In the genomic region with DNA sequence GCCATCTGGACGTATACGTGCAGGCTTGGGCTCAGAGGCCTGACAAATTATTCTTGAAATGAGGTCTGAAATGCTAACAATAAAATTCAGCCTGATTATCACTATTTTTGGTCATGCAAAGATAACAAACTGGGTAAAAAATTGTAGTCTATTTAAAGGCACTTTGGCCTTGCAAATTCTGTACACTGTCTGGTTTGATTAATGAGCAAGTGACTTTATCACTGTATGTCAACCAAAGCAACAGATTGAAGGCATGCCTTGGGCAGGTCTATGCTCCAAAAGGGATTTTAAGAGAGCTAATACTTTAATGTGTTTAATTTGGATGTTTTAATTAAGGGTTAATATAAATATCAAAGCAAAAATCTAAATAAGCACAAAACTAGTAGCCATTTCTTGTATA, we compare ENCODE assay signal across 22 cellular contexts.
A peak's percentile ranks its signal among the peaks of the same experiment; 100 is the strongest.
DNase-seq lines count a peak whose midpoint lies in the region; FAIRE-seq and TF ChIP-seq lines count a peak whose summit lies in the region.
"Had no signal": no experiment of that assay in that cellular context is flagged by ENCODE, and none has a peak within 500 bp of the region (broad histone marks: within the 10 kb centered on the region; RNA-seq: fewer than 3 reads in every experiment).

No MANE protein-coding gene starts in this region.

- H4K8ac ChIP-seq in H1 (ENCODE audit: extremely low read depth, insufficient read depth, low read length), result no peak overlapping the region

- H3K23me2 ChIP-seq in H1 (ENCODE audit: low read depth, low read length), result no peaks in the 10 kb centered on the region

- H2BK5ac ChIP-seq in H1 (ENCODE audit: low read depth, low read length), result peak overlapping the region; percentile 3; the same call in 1 of the 2 replicates

- peak overlapping the region; percentile 63 for H3K27ac ChIP-seq in HUES48 (ENCODE audit: low read depth, low read length)
- H3K27ac ChIP-seq in H1 (ENCODE audit: low read depth, low read length), result no peak overlapping the region; the same call in 1 of the 2 replicates
- H3K27ac ChIP-seq: BLaER1 treated with 17β-estradiol and CSF1 and Interleukin-3, amounts not matched to agents 10 nM and 100 nM had no signal

- no peak overlapping the region for H2BK20ac ChIP-seq in H1 (ENCODE audit: low read length)

- H3K9me3 ChIP-seq in Caco-2 (no peaks in the 10 kb centered on the region), HUES48 (ENCODE audit: control insufficient read depth, insufficient read depth, low read length) (no peaks in the 10 kb centered on the region; the same call in 1 of the 2 replicates), H1 (ENCODE audit: insufficient read depth in 2 of 2, low read depth in 1 of 2, low read length in 1 of 2) (no peaks in the 10 kb centered on the region; a peak in 1 of 4 replicates)
- H3K9me3 ChIP-seq: HAP-1, SK-N-SH had no signal

- H3K27me3 Mint-ChIP-seq in Caco-2 (ENCODE audit: insufficient read depth, unreplicated experiment), result no peaks in the 10 kb centered on the region
- no peaks in the 10 kb centered on the region for H3K27me3 Mint-ChIP-seq in nephron (ENCODE audit: low read depth)
- H3K27me3 Mint-ChIP-seq: CD4-positive, alpha-beta memory T cell had no signal

- no peak overlapping the region for H3K56ac ChIP-seq in H1 (replicated peaks; ENCODE audit: insufficient read length, low read depth, low read length)

- no peaks in the 10 kb centered on the region for H4K20me1 ChIP-seq in H1 (replicated peaks in 1 of 2; ENCODE audit: control insufficient read depth in 1 of 2, insufficient read depth in 2 of 2, low read length in 2 of 2)
- H4K20me1 ChIP-seq: BLaER1 treated with 17β-estradiol and CSF1 and Interleukin-3, amounts not matched to agents 10 nM and 100 nM had no signal

- peak overlapping the region; percentile 22 for H3K4me3 Mint-ChIP-seq in Caco-2 (ENCODE audit: unreplicated experiment)
- H3K4me3 Mint-ChIP-seq in nephron, result no peak overlapping the region
- H3K4me3 Mint-ChIP-seq: CD4-positive, alpha-beta memory T cell had no signal

- no peaks in the 10 kb centered on the region for H3K27me3 ChIP-seq in Caco-2 (replicated peaks; ENCODE audit: control insufficient read depth, insufficient read depth, low read length)
- no peaks in the 10 kb centered on the region for H3K27me3 ChIP-seq in HUES48 (ENCODE audit: control insufficient read depth, insufficient read depth, low read length)
- no peaks in the 10 kb centered on the region for H3K27me3 ChIP-seq in H1 (replicated peaks in 1 of 4; ENCODE audit: control insufficient read depth in 3 of 4, extremely low read depth in 1 of 4, insufficient read depth in 3 of 4, low read length in 3 of 4)
- H3K27me3 ChIP-seq: BLaER1 treated with 17β-estradiol and CSF1 and Interleukin-3, amounts not matched to agents 10 nM and 100 nM had no signal

- H3K9me3 Mint-ChIP-seq in Caco-2 (ENCODE audit: unreplicated experiment) (peaks cover 20% of the 10 kb centered on the region), nephron (peaks cover 12% of the 10 kb centered on the region)

- TF ChIP-seq CTCF in Caco-2 (IDR thresholded peaks at IDR 0.05; ENCODE audit: insufficient read depth in 1 of 2, low read depth in 1 of 2, low read length in 1 of 2, severe bottlenecking in 1 of 2, unreplicated experiment in 1 of 2) (no peak), H1 (IDR thresholded peaks at IDR 0.05; ENCODE audit: control extremely low read depth in 1 of 3, insufficient read depth in 1 of 3, low read depth in 1 of 3, low read length in 3 of 3) (no peak), nephron (IDR thresholded peaks at IDR 0.05; ENCODE audit: unreplicated experiment in 3 of 3) (no peak)

- no peak overlapping the region for H2BK15ac ChIP-seq in H1 (ENCODE audit: low read length)

- H4K5ac ChIP-seq in H1 (ENCODE audit: insufficient read length, low read depth, low read length), result peak overlapping the region; percentile 34

- peak overlapping the region; percentile 16 for H4K91ac ChIP-seq in H1 (replicated peaks; ENCODE audit: insufficient read length, low read length)

- peaks cover 13% of the 10 kb centered on the region for H3K4me1 ChIP-seq in Caco-2
- peaks cover 23% of the 10 kb centered on the region for H3K4me1 ChIP-seq in HUES48 (ENCODE audit: control insufficient read depth, insufficient read depth, low read length)
- peaks cover 0 to 15% (median 4%) of the 10 kb centered on the region in 4 experiments; a peak in 3 of 7 replicates for H3K4me1 ChIP-seq in H1 (replicated peaks in 1 of 4; ENCODE audit: control insufficient read depth in 3 of 4, insufficient read depth in 4 of 4, low read length in 3 of 4)
- H3K4me1 ChIP-seq: HAP-1 had no signal

- H3K36me3 ChIP-seq in Caco-2 (ENCODE audit: control insufficient read depth, insufficient read depth, low read length) (no peaks in the 10 kb centered on the region), HUES48 (ENCODE audit: control insufficient read depth, insufficient read depth, low read length) (no peaks in the 10 kb centered on the region), H1 (ENCODE audit: control insufficient read depth in 2 of 4, insufficient read depth in 4 of 4, low read length in 3 of 4) (no peaks in the 10 kb centered on the region)
- H3K36me3 ChIP-seq: BLaER1 treated with 17β-estradiol and CSF1 and Interleukin-3, amounts not matched to agents 10 nM and 100 nM; HAP-1 had no signal

- TF ChIP-seq RAD21 in H1 (IDR thresholded peaks at IDR 0.05 in 1 of 2, conservative IDR thresholded peaks at IDR 0.05 in 1 of 2; ENCODE audit: low read depth in 2 of 2, low read length in 2 of 2), result no peak

- H2BK120ac ChIP-seq in H1 (replicated peaks; ENCODE audit: low read depth, low read length), result peak overlapping the region; percentile 95

- H2AK5ac ChIP-seq in H1 (ENCODE audit: low read depth, low read length), result no peak overlapping the region

- no peak for FAIRE-seq in H1 (lab: Jason Lieb, UNC)
- FAIRE-seq: GM18507, HTR-8/SVneo had no signal

- no TSS peak for BruUV-seq in Caco-2 (replicated peaks; lab: Mats Ljungman, UMichigan)

- no peak overlapping the region for H3K14ac ChIP-seq in H1 (ENCODE audit: insufficient read length)

- TF ChIP-seq POLR2A in H1 (IDR thresholded peaks at IDR 0.05; ENCODE audit: control extremely low read depth in 1 of 2, low read depth in 2 of 2, low read length in 2 of 2), result 0 out of 3 replicates have a peak, but pooled peaks of 1 of the 2 experiments have one; percentile 1

- H3K79me2 ChIP-seq in H1 (ENCODE audit: control insufficient read depth in 1 of 2, insufficient read depth in 2 of 2, low read length in 2 of 2), result no peaks in the 10 kb centered on the region

- CTCF ChIA-PET in Caco-2 (lab: Charles Lee), result no interaction called here
- CTCF ChIA-PET in H1 (lab: Charles Lee; ENCODE audit: partially characterized antibody), result interaction anchor here (0.6 kb wide), 1 partner anchor 155 kb away, joined by 3 read pairs; no protein-coding TSS in a partner anchor

- H3K36me3 Mint-ChIP-seq in Caco-2 (ENCODE audit: insufficient read depth, unreplicated experiment) (no peaks in the 10 kb centered on the region), nephron (ENCODE audit: low read depth) (no peaks in the 10 kb centered on the region)
- H3K36me3 Mint-ChIP-seq: CD4-positive, alpha-beta memory T cell had no signal

- no peaks in the 10 kb centered on the region for H3K79me1 ChIP-seq in H1 (ENCODE audit: low read depth, low read length)

- no peak overlapping the region for H3K4ac ChIP-seq in H1 (replicated peaks; ENCODE audit: insufficient read length, low read depth, low read length)

- no peak for TF ChIP-seq EP300 in H1 (IDR thresholded peaks at IDR 0.05; ENCODE audit: borderline replicate concordance in 1 of 2, low read depth in 2 of 2, low read length in 2 of 2)

- WGBS in H1 (ENCODE audit: extremely low coverage in 1 of 2, insufficient coverage in 1 of 2, insufficient read length in 1 of 2, insufficient replicate concordance in 2 of 2, low coverage in 1 of 2, low lambda C conversion rate in 2 of 2, missing lambda C conversion rate in 1 of 2), 2 experiments, result 37% methylated on average over 2 of the region's 2 CpGs; no CpG with 5 or more reads in 1 of the 2 experiments

- no peak overlapping the region; the same call in 1 of the 2 replicates for H3K18ac ChIP-seq in H1 (ENCODE audit: extremely low read depth, low read length)

- H3K4me1 Mint-ChIP-seq in Caco-2 (ENCODE audit: low read depth, unreplicated experiment) (no peaks in the 10 kb centered on the region), nephron (peaks cover 5% of the 10 kb centered on the region)
- H3K4me1 Mint-ChIP-seq: CD4-positive, alpha-beta memory T cell had no signal

- intact Hi-C loops in Caco-2 (cut with micrococcal nuclease; ENCODE audit: unreplicated experiment), result no loop called here

- POLR2A ChIA-PET in Caco-2 (lab: Charles Lee) (no interaction called here), H1 (lab: Charles Lee; ENCODE audit: partially characterized antibody) (no interaction called here)

- no peak overlapping the region for H2BK12ac ChIP-seq in H1 (ENCODE audit: low read depth, low read length)

- DNase-seq in Caco-2 (no peak), H1 (ENCODE audit: low read depth in 1 of 2, low spot score in 2 of 2) (no peak), NCI-H1694 (lab: John Stamatoyannopoulos, UW) (no peak), DMS 273 treated with DMSO at 0.1 percent for 48 hours (lab: John Stamatoyannopoulos, UW) (no peak)
- DNase-seq in activated CD4-positive, alpha-beta T cell treated with anti-CD3 and anti-CD28 coated beads for 48 hours, result no peak
- no peak for DNase-seq in activated CD4-positive, CD25-positive, alpha-beta regulatory T cell (lab: John Stamatoyannopoulos, UW)
- DNase-seq: 8988T; CD4-positive, alpha-beta memory T cell; GDM1; Karpas-422; NCI-H1417; NCI-H187; NCI-H2107; NCI-H510A; SIG-M5; SK-N-SH had no signal

- H3K9ac ChIP-seq in HUES48 (ENCODE audit: low read depth, low read length) (no peak overlapping the region), H1 (replicated peaks in 1 of 4; ENCODE audit: extremely low read depth in 1 of 4, low read depth in 3 of 4, low read length in 3 of 4) (no peak overlapping the region)
- H3K9ac ChIP-seq: BLaER1 treated with 17β-estradiol and CSF1 and Interleukin-3, amounts not matched to agents 10 nM and 100 nM; SK-N-SH had no signal

- no peak overlapping the region for H3K23ac ChIP-seq in H1 (ENCODE audit: insufficient read length)

- H3K4me3 ChIP-seq in Caco-2 (ENCODE audit: low read depth, low read length) (no peak overlapping the region), HUES48 (ENCODE audit: low read depth, low read length) (no peak overlapping the region), H1 (ENCODE audit: extremely low read depth in 1 of 4, insufficient read depth in 2 of 4, low read depth in 3 of 4, low read length in 4 of 4) (no peak overlapping the region)
- H3K4me3 ChIP-seq: BLaER1 treated with 17β-estradiol and CSF1 and Interleukin-3, amounts not matched to agents 10 nM and 100 nM; HAP-1 had no signal

- peak overlapping the region in 1 of 2 experiments; percentile 15; a peak in 2 of 4 replicates for H3K4me2 ChIP-seq in H1 (ENCODE audit: insufficient read depth in 1 of 2, low read depth in 2 of 2, low read length in 2 of 2)
- H3K4me2 ChIP-seq: BLaER1 treated with 17β-estradiol and CSF1 and Interleukin-3, amounts not matched to agents 10 nM and 100 nM; SK-N-SH had no signal

- no peak overlapping the region for H2AFZ ChIP-seq in H1 (ENCODE audit: low read length)

- H3K27ac Mint-ChIP-seq in Caco-2 (ENCODE audit: unreplicated experiment) (peak overlapping the region; percentile 70), nephron (peak overlapping the region in 2 of 3 experiments; percentile 46 to 51)

TF ChIP-seq in H1, 55 proteins besides CTCF, POLR2A, EP300 and RAD21 (continues in another document):
- no peak for TF ChIP-seq NRF1 (IDR thresholded peaks at IDR 0.05; ENCODE audit: low read depth, low read length)
